ENCODE assay signal across 21 cellular contexts in the genomic region with DNA sequence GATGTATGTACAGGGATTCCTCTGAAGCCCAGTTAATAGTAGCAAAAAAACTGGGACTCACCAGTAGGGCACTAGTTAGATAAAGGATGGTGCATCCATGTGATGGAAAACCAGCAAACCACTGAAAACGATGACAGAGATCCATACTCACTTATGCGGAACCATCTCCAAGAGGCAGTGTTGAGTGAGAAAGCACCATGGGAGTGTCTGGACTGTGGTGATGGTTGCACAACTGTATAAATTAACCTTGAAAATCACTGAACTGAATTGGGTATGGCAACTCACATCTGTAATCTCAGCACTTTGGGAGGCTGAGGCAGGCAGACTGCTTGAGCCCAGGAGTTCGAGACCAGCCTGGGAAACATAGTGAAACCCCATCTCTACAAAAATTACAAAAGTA. TPM values are rescaled to one million over a fixed set of nuclear protein-coding genes. Genes with fewer than 3 reads are reported as not detected.
A peak's percentile ranks its signal among the peaks of the same experiment; 100 is the strongest.
DNase-seq lines count a peak whose midpoint lies in the region; ATAC-seq, FAIRE-seq and TF ChIP-seq lines count a peak whose summit lies in the region.
"Had no signal": no experiment of that assay in that cellular context is flagged by ENCODE, and none has a peak within 500 bp of the region (broad histone marks: within the 10 kb centered on the region; RNA-seq: fewer than 3 reads in every experiment).

No MANE protein-coding gene starts in this region.

- no peaks in the 10 kb centered on the region for H3K36me3 ChIP-seq in HepG2 (replicated peaks in 1 of 2; ENCODE audit: control insufficient read depth in 1 of 2, insufficient read depth in 2 of 2, low read length in 2 of 2)
- H3K36me3 ChIP-seq in right lobe of liver: no peaks in the 10 kb centered on the region
- no peaks in the 10 kb centered on the region for H3K36me3 ChIP-seq in GM12878 (ENCODE audit: control insufficient read depth in 2 of 2, insufficient read depth in 2 of 2, low read length in 1 of 2)
- H3K36me3 ChIP-seq: BE2C, SJCRH30 had no signal

- CTCF ChIA-PET in HepG2 (lab: Yijun Ruan, JAX; ENCODE audit: low intra/inter-chr PET ratio, low total read pairs): no interaction called here
- CTCF ChIA-PET in GM12878 (lab: Yijun Ruan, JAX): no interaction called here

- intact Hi-C loops in HepG2 (cut with micrococcal nuclease; ENCODE audit: unreplicated experiment): no loop called here
- intact Hi-C loops in right lobe of liver (cut with DNase I): no loop called here
- intact Hi-C loops in GM12878 (cut with micrococcal nuclease; ENCODE audit: unreplicated experiment): loop anchor here (10.0 kb wide), 1 partner anchor 1012 kb away; no protein-coding TSS in a partner anchor

- H3K9me3 ChIP-seq in HepG2 (ENCODE audit: low read length): no peaks in the 10 kb centered on the region
- no peaks in the 10 kb centered on the region for H3K9me3 ChIP-seq in right lobe of liver
- no peaks in the 10 kb centered on the region for H3K9me3 ChIP-seq in GM12878 (replicated peaks; ENCODE audit: control insufficient read depth, insufficient read depth, low read length)
- H3K9me3 ChIP-seq: BE2C, SJCRH30 had no signal

- no peak for DNase-seq in HepG2 (ENCODE audit: low spot score)
- no peak for DNase-seq in right lobe of liver
- no peak for DNase-seq in GM12878 (ENCODE audit: low read depth, low spot score)
- DNase-seq in kidney tubule cell (ENCODE audit: low spot score): peak; percentile 89
- DNase-seq in NK-92 (lab: John Stamatoyannopoulos, UW; ENCODE audit: unreplicated experiment): no peak
- DNase-seq: BE2C; CD4-positive, CD25-positive, alpha-beta regulatory T cell; DMS79; GM23248; H9; MV-4-11; NCI-H1105 treated with DMSO at 0.1 percent for 48 hours; NCI-H2029 treated with DMSO at 0.1 percent for 48 hours; NCI-H226; NCI-H510A treated with DMSO at 0.1 percent for 48 hours; NCI-H748 treated with DMSO at 0.1 percent for 48 hours; NK-92 treated with Interleukin-12 subunit alpha and Interleukin-12 subunit beta, amount 100 ng/mL, for 24 hours; SJCRH30 had no signal

- 49% methylated on average over 3 of the region's 3 CpGs for WGBS in HepG2 (ENCODE audit: low lambda C conversion rate)
- WGBS in right lobe of liver (ENCODE audit: insufficient coverage, low coverage, low lambda C conversion rate, missing lambda C conversion rate): 72% methylated on average over 3 of the region's 3 CpGs
- WGBS in GM12878 (ENCODE audit: insufficient coverage, insufficient replicate concordance, low lambda C conversion rate, missing lambda C conversion rate): 72% methylated on average over 3 of the region's 3 CpGs

- H4K20me1 ChIP-seq in HepG2 (ENCODE audit: insufficient read depth, low read length): no peaks in the 10 kb centered on the region
- no peaks in the 10 kb centered on the region for H4K20me1 ChIP-seq in GM12878 (ENCODE audit: control insufficient read depth, insufficient read depth)

- H2AFZ ChIP-seq in HepG2 (ENCODE audit: low read length) (no peak overlapping the region), GM12878 (ENCODE audit: control insufficient read depth, low read depth, low read length) (no peak overlapping the region)
- H2AFZ ChIP-seq: GM23248 had no signal

- no peak for TF ChIP-seq POLR2A in HepG2 (IDR thresholded peaks at IDR 0.05; ENCODE audit: insufficient read depth in 1 of 2, low read depth in 2 of 2, low read length in 2 of 2)
- no peak for TF ChIP-seq POLR2A in right lobe of liver (IDR thresholded peaks at IDR 0.05)
- TF ChIP-seq POLR2A in GM12878 (IDR thresholded peaks at IDR 0.05; ENCODE audit: low read depth, low read length): no peak

- TF ChIP-seq CTCF in HepG2 (CRISPR knock-in tag; IDR thresholded peaks at IDR 0.05) (no peak), right lobe of liver (IDR thresholded peaks at IDR 0.05) (no peak), GM12878 (IDR thresholded peaks at IDR 0.05 in 2 of 3, conservative IDR thresholded peaks at IDR 0.05 in 1 of 3; ENCODE audit: control insufficient read depth in 2 of 3, extremely low read depth in 1 of 3, insufficient read depth in 1 of 3, low read depth in 3 of 3, low read length in 3 of 3) (no peak)

- no peaks in the 10 kb centered on the region for H3K79me2 ChIP-seq in HepG2 (ENCODE audit: insufficient read depth, low read length)
- no peaks in the 10 kb centered on the region for H3K79me2 ChIP-seq in GM12878 (ENCODE audit: control insufficient read depth, insufficient read depth, low read length)

- no peak overlapping the region for H3K27ac ChIP-seq in HepG2 (ENCODE audit: extremely low read length, insufficient read depth, low read length)
- no peak overlapping the region for H3K27ac ChIP-seq in right lobe of liver
- no peak overlapping the region for H3K27ac ChIP-seq in GM12878 (ENCODE audit: control insufficient read depth, insufficient read depth)
- H3K27ac ChIP-seq: GM23248, KMS-11, SJCRH30 had no signal

- in situ Hi-C loops in HepG2 (cut with HindIII; ENCODE audit: extremely low pct_ligation_motif_present, low pct_unique_long_range_greater_than_20kb) (no loop called here), GM12878 (cut with MboI) (no loop called here)

- TF ChIP-seq RAD21 in HepG2 (CRISPR knock-in tag; IDR thresholded peaks at IDR 0.05) (no peak), GM12878 (IDR thresholded peaks at IDR 0.05; ENCODE audit: insufficient read depth, low read depth, low read length) (no peak)

- RAD21 ChIA-PET in GM12878 (lab: Charles Lee; ENCODE audit: unreplicated experiment): no interaction called here

- BruUV-seq in HepG2 (replicated peaks; lab: Mats Ljungman, UMichigan) (no TSS peak), GM12878 (replicated peaks; lab: Mats Ljungman, UMichigan) (no TSS peak)

- no peak for TF ChIP-seq EP300 in HepG2 (IDR thresholded peaks at IDR 0.05; ENCODE audit: low read depth in 2 of 2, low read length in 2 of 2)
- no peak for TF ChIP-seq EP300 in HepG2 (CRISPR knock-in tag; IDR thresholded peaks at IDR 0.05; ENCODE audit: borderline replicate concordance)
- no peak for TF ChIP-seq EP300 in GM12878 (IDR thresholded peaks at IDR 0.05; ENCODE audit: borderline replicate concordance in 1 of 2, control insufficient read depth in 1 of 2, low read depth in 2 of 2, low read length in 2 of 2)

- ATAC-seq in HepG2 (no peak), right lobe of liver (no peak), GM12878 (peak; percentile 11; the same call in 1 of the 3 replicates), GM21786 (IDR thresholded peaks at IDR 0.05; ENCODE audit: unreplicated experiment) (no peak), SK-N-SH treated with all-trans-retinoic acid at 6 μM for 48 hours (no peak)

- no peak overlapping the region for H3K4me2 ChIP-seq in HepG2 (ENCODE audit: low read depth, low read length)
- H3K4me2 ChIP-seq in GM12878 (ENCODE audit: control insufficient read depth, insufficient read depth): no peak overlapping the region
- H3K4me2 ChIP-seq: KMS-11 had no signal

- no peak overlapping the region for H3K9ac ChIP-seq in HepG2 (ENCODE audit: insufficient read depth, low read depth, low read length)
- H3K9ac ChIP-seq in GM12878 (ENCODE audit: control insufficient read depth, insufficient read depth, low read length): no peak overlapping the region
- H3K9ac ChIP-seq: GM23248, KMS-11 had no signal

- SMC1A ChIA-PET in GM12878 (lab: Charles Lee; ENCODE audit: uncharacterized antibody, unreplicated experiment): no interaction called here

- POLR2A ChIA-PET in HepG2 (lab: Yijun Ruan, JAX) (no interaction called here), GM12878 (lab: Charles Lee) (no interaction called here)

- H3K27me3 ChIP-seq in HepG2 (ENCODE audit: control insufficient read depth in 1 of 2, insufficient read depth in 2 of 2, low read length in 2 of 2) (no peaks in the 10 kb centered on the region), right lobe of liver (no peaks in the 10 kb centered on the region), GM12878 (replicated peaks in 1 of 2; ENCODE audit: control insufficient read depth in 2 of 2, insufficient read depth in 2 of 2, low read length in 1 of 2) (no peaks in the 10 kb centered on the region)
- H3K27me3 ChIP-seq: BE2C, SJCRH30 had no signal

- H3K4me1 ChIP-seq in HepG2 (ENCODE audit: insufficient read depth, low read length) (0 out of 2 replicates have a peak, but pooled peaks cover 8% of the 10 kb centered on the region), right lobe of liver (peaks cover 0 to 15% (median 6%) of the 10 kb centered on the region in 4 donors), GM12878 (ENCODE audit: control insufficient read depth, insufficient read depth, low read length) (peaks cover 4% of the 10 kb centered on the region; the same call in 1 of the 2 replicates)
- H3K4me1 ChIP-seq: BE2C had no signal

- no peak for FAIRE-seq in HepG2 (lab: Jason Lieb, UNC)
- no peak for FAIRE-seq in GM12878 (lab: Jason Lieb, UNC)

- H3K4me3 ChIP-seq in HepG2 (replicated peaks in 1 of 3; ENCODE audit: insufficient read depth in 1 of 3, low read depth in 2 of 3, low read length in 3 of 3) (no peak overlapping the region), right lobe of liver (no peak overlapping the region), GM12878 (no peak overlapping the region)
- H3K4me3 ChIP-seq: GM23248, SJCRH30 had no signal

RNA-seq across cellular contexts. Expression of a gene that starts 53.6 kb away (rescaled TPM):
- total RNA-seq in HepG2 (2016; rRNA removed; fragmentation: Illumina TruSeq; extraction: Trizol) (7.4 and 8.4 TPM in 2 replicates), right lobe of liver (100 to 1,000 TPM; 109 to 298 (median 218) TPM), GM12878 (2014; rRNA removed) (27.9 and 31.3 TPM in 2 replicates), GM12878 (2014; rRNA removed; fragmentation: Illumina TruSeq; extraction: Trizol) (27.0 and 28.3 TPM in 2 replicates), GM12878 (2021) (166 and 184 TPM in 2 replicates)
- 2.6 and 3.4 TPM in 2 replicates for total RNA-seq in HepG2 (2016; cell fraction: cytosol; rRNA removed; fragmentation: Illumina TruSeq; extraction: Trizol; ENCODE audit: low read depth)
- total RNA-seq in HepG2 (2016; cell fraction: insoluble cytoplasmic fraction; rRNA removed; fragmentation: Illumina TruSeq; extraction: Trizol): 7.9 and 8.4 TPM in 2 replicates
- 11.1 and 11.3 TPM in 2 replicates for total RNA-seq in HepG2 (2016; cell fraction: membrane; rRNA removed; fragmentation: Illumina TruSeq; extraction: Trizol)
- total RNA-seq in HepG2 (2016; cell fraction: nucleus; rRNA removed; fragmentation: Illumina TruSeq; extraction: Trizol): 13.8 and 14.1 TPM in 2 replicates
- polyA plus RNA-seq in HepG2 (2011; rRNA removed) (10.2 and 12.7 TPM in 2 replicates), GM12878 (2011; rRNA removed) (47.4 and 53.5 TPM in 2 replicates), GM12878 (2014; fragmentation: Illumina TruSeq; extraction: Trizol) (69.3 and 78.7 TPM in 2 replicates), GM12878 (2014; fragmentation: Nextera tagmentation; extraction: Ambion mirVana) (10 to 100 TPM; 22.0 to 22.6 TPM), GM12878 (2014; rRNA removed) (96.1 and 121 TPM in 2 replicates), GM12878 (2016; fragmentation: Nextera tagmentation; extraction: Ambion mirVana) (100 to 1,000 TPM; 119 to 138 TPM)
- polyA plus RNA-seq in HepG2 (2011; cell fraction: cytosol; rRNA removed): 11.2 and 18.0 TPM in 2 replicates
- polyA plus RNA-seq in HepG2 (2011; cell fraction: nucleus; rRNA removed): 66.5 and 69.1 TPM in 2 replicates
- polyA plus RNA-seq in HepG2 (2012): 23.2 and 32.2 TPM in 2 replicates
- polyA plus RNA-seq in HepG2 (2016; cell fraction: cytosol; fragmentation: Illumina TruSeq; extraction: Trizol; ENCODE audit: low read depth): 2.7 and 2.8 TPM in 2 replicates
- polyA plus RNA-seq in HepG2 (2016; cell fraction: insoluble cytoplasmic fraction; fragmentation: Illumina TruSeq; extraction: Trizol; ENCODE audit: low read depth): 20.7 and 26.8 TPM in 2 replicates
- polyA plus RNA-seq in HepG2 (2016; cell fraction: membrane; fragmentation: Illumina TruSeq; extraction: Trizol; ENCODE audit: low read depth): 9.2 and 10.1 TPM in 2 replicates
- 53.8 and 57.0 TPM in 2 replicates for polyA plus RNA-seq in HepG2 (2016; cell fraction: nucleus; fragmentation: Illumina TruSeq; extraction: Trizol; ENCODE audit: insufficient read depth, low read depth)
- 8.5 and 26.8 TPM in 2 replicates for polyA minus RNA-seq in HepG2 (2011; rRNA and poly(A)+ RNA removed; ENCODE audit: low replicate concordance)
- 56.3 and 73.8 TPM in 2 replicates for polyA minus RNA-seq in HepG2 (2011; cell fraction: cytosol; rRNA and poly(A)+ RNA removed)
- polyA minus RNA-seq in HepG2 (2011; cell fraction: nucleus; rRNA and poly(A)+ RNA removed): 11.8 and 13.8 TPM in 2 replicates
- total RNA-seq in GM12878 (2013; cell fraction: nucleolus; rRNA removed): 120 and 134 TPM in 2 replicates
- polyA plus RNA-seq in GM12878 (2011; ENCODE audit: low read depth): 21.7 TPM
- polyA plus RNA-seq in GM12878 (2011; cell fraction: cytosol; rRNA removed): 143 and 162 TPM in 2 replicates
- polyA plus RNA-seq in GM12878 (2011; cell fraction: nucleus; rRNA removed): 173 and 272 TPM in 2 replicates
- 67.3 and 98.4 TPM in 2 replicates for polyA plus RNA-seq in GM12878 (2012)
- 29.0 and 48.5 TPM in 2 replicates for polyA minus RNA-seq in GM12878 (2011; rRNA and poly(A)+ RNA removed)
- 183 and 200 TPM in 2 replicates for polyA minus RNA-seq in GM12878 (2011; cell fraction: cytosol; rRNA and poly(A)+ RNA removed)
- 63.3 and 109 TPM in 2 replicates for polyA minus RNA-seq in GM12878 (2011; cell fraction: nucleus; rRNA and poly(A)+ RNA removed)
